ENCODE assay signal across 8 cellular contexts in the genomic region with DNA sequence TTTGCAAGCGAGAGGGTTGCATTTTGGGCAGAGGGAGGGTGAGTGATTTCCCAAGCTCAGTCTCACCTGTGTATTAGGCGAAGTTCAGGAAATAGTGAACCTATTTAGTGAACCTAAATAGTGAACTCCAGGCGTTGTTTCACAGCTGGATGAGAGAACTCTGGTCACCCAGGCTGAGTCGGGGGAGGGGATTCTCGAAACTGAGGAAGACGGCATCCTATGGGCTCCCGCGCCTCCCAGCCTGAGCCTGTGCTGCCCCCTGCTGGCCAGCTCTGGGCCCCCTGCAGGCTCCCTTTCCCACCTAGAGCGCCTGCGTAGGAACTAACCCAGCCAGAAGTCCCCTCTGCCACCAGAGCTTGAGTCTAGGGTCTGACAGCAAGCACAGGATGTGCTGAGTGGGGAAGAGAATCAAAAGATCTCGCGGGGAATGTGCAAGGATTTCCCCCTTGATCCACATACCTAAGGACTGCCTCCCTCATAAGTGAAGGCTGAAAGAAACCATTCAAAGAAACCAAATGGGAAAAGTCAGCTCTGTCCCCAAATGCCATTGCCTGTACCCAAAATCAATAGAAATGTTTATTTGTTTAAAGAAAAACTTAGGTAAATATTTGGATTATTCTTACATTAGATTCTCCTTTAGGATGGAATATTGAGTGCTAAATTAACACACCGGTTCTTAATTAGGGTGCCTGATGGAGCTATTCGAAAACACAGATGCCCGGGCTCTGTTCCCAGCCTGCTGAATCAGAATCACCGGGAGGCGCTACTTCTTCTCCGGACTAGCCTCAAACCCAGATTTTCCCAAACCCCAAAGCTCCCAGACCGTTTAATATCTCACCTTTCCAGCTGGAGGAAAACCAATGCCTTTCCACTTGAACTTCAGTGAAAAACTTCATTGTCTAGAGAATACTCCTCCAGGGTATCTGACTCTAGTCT. TPM values are rescaled to one million over a fixed set of nuclear protein-coding genes. Genes with fewer than 3 reads are reported as not detected.
DNase-seq lines count a peak whose midpoint lies in the region; FAIRE-seq and TF ChIP-seq lines count a peak whose summit lies in the region.

No MANE protein-coding gene starts in this region.

- no peaks in the 10 kb centered on the region; the same call in 1 of the 2 replicates for H3K4me1 ChIP-seq in iPS DF 6.9 (ENCODE audit: control insufficient read depth, insufficient read depth, low read length)

- H3K9me3 ChIP-seq in iPS DF 6.9 (ENCODE audit: control insufficient read depth, insufficient read depth, low read length): no peaks in the 10 kb centered on the region

- TF ChIP-seq CTCF in D721Med (IDR thresholded peaks at IDR 0.05; ENCODE audit: insufficient read depth, missing control alignments): peak; percentile 69
- TF ChIP-seq CTCF in astrocyte of the cerebellum (IDR thresholded peaks at IDR 0.05; ENCODE audit: low read depth, low read length, missing control alignments): peak; percentile 71

- WGBS in iPS DF 6.9 (ENCODE audit: insufficient coverage, insufficient read length): no CpG with 5 or more reads among the region's 19 CpGs

- FAIRE-seq in D721Med (lab: Jason Lieb, UNC): no peak

- H3K27ac ChIP-seq in iPS DF 6.9 (ENCODE audit: low read length): no peak overlapping the region

- no peaks in the 10 kb centered on the region for H3K27me3 ChIP-seq in iPS DF 6.9 (ENCODE audit: control insufficient read depth, insufficient read depth, low read length)

- no peak overlapping the region for H3K4me3 ChIP-seq in astrocyte of the cerebellum (ENCODE audit: low read depth, low read length)
- H3K4me3 ChIP-seq in iPS DF 6.9 (ENCODE audit: low read length): no peak overlapping the region

- peak; percentile 56 for DNase-seq in D721Med (ENCODE audit: insufficient read length, low spot score)
- peak; percentile 27 for DNase-seq in H4 (ENCODE audit: low spot score)
- DNase-seq in NAMALWA (ENCODE audit: low spot score): peak; percentile 80
- DNase-seq in T-helper 9 cell: peak; percentile 76
- no peak for DNase-seq in astrocyte of the cerebellum (ENCODE audit: low read depth)
- peak; percentile 70 for DNase-seq in iPS DF 6.9 (ENCODE audit: low read depth, low spot score)
- peak; percentile 56 to 71 for DNase-seq in stimulated activated CD4-positive, alpha-beta T cell treated with anti-CD3 and anti-CD28 coated beads, Interleukin-15, amount 100 ng/mL, for 1 hour (ENCODE audit: low read depth in 1 of 2, low spot score in 1 of 2)
- no peak for DNase-seq in cortex of kidney (lab: John Stamatoyannopoulos, UW)

- no peaks in the 10 kb centered on the region for H3K36me3 ChIP-seq in iPS DF 6.9 (ENCODE audit: control insufficient read depth, insufficient read depth, low read length)

- in situ Hi-C loops in astrocyte of the cerebellum (cut with HindIII; ENCODE audit: low sequenced_read_pairs): no loop called here

RNA-seq across cellular contexts. Expression of gene MARVELD3, which starts 14.8 kb away (rescaled TPM):
- not detected in 2 replicates for total RNA-seq in H4 (2014; rRNA removed; shearing (Covaris generic))

RNA-seq across cellular contexts. Expression of gene TAT, which starts 34.3 kb away (rescaled TPM):
- total RNA-seq in H4 (2014; rRNA removed; shearing (Covaris generic)): not detected in 2 replicates

Comparison
In these comparisons a context has a peak if more than half of its experiments do, and no peak if none do; other contexts are left out.
1. DNase-seq: peak in D721Med (single experiment), H4 (single experiment), NAMALWA (single experiment), T-helper 9 cell (single experiment), iPS DF 6.9 (single experiment) and stimulated activated CD4-positive, alpha-beta T cell treated with anti-CD3 and anti-CD28 coated beads, Interleukin-15, amount 100 ng/mL, for 1 hour (2 of 2); none in astrocyte of the cerebellum (single experiment) and cortex of kidney (single experiment).